11 cellular contexts compared by ENCODE assay signal in genomic region chr4:109278594-109279031, GRCh38. TPM values are rescaled to one million over a fixed set of nuclear protein-coding genes. Genes with fewer than 3 reads are reported as not detected.
DNase-seq lines count a peak whose midpoint lies in the region; ATAC-seq and TF ChIP-seq lines count a peak whose summit lies in the region.
"Had no signal": no experiment of that assay in that cellular context is flagged by ENCODE, and none has a peak within 500 bp of the region (broad histone marks: within the 10 kb centered on the region; RNA-seq: fewer than 3 reads in every experiment).

No MANE protein-coding gene starts in this region.

- H2AFZ ChIP-seq in KMS-11 (ENCODE audit: low read depth), result peak overlapping the region; percentile 30; the same call in 1 of the 2 replicates

- no peaks in the 10 kb centered on the region for H3K36me3 ChIP-seq in KMS-11 (ENCODE audit: insufficient read depth)
- H3K36me3 ChIP-seq in left lung, result no peaks in the 10 kb centered on the region

- no peaks in the 10 kb centered on the region for H3K27me3 ChIP-seq in KMS-11 (ENCODE audit: insufficient read depth, low read depth)
- no peaks in the 10 kb centered on the region for H3K27me3 ChIP-seq in left lung

- H3K4me2 ChIP-seq in KMS-11, result peak overlapping the region; percentile 59

- H3K9me3 Mint-ChIP-seq in activated naive CD8-positive, alpha-beta T cell treated with anti-CD3 and anti-CD28 coated beads for 36 hours, result no peaks in the 10 kb centered on the region
- H3K9me3 Mint-ChIP-seq in activated naive CD8-positive, alpha-beta T cell treated with anti-CD3 and anti-CD28 coated beads, Interleukin-2, amount 50 U/mL, for 24 hours, result no peaks in the 10 kb centered on the region

- H3K36me3 Mint-ChIP-seq in activated naive CD8-positive, alpha-beta T cell treated with anti-CD3 and anti-CD28 coated beads for 36 hours, result no peaks in the 10 kb centered on the region
- no peaks in the 10 kb centered on the region for H3K36me3 Mint-ChIP-seq in activated naive CD8-positive, alpha-beta T cell treated with anti-CD3 and anti-CD28 coated beads, Interleukin-2, amount 50 U/mL, for 24 hours (ENCODE audit: low read depth)

- H3K4me1 ChIP-seq in KMS-11 (ENCODE audit: low read depth, poor library complexity, severe bottlenecking), result peaks cover 43% of the 10 kb centered on the region
- no peaks in the 10 kb centered on the region for H3K4me1 ChIP-seq in left lung

- H4K20me1 ChIP-seq in KMS-11 (ENCODE audit: insufficient read depth), result no peaks in the 10 kb centered on the region

- H3K27ac ChIP-seq in KMS-11 (peak overlapping the region; percentile 53), left lung (no peak overlapping the region)

- peak overlapping the region; percentile 45 for H3K27ac Mint-ChIP-seq in activated naive CD8-positive, alpha-beta T cell treated with anti-CD3 and anti-CD28 coated beads for 36 hours
- H3K27ac Mint-ChIP-seq in activated naive CD8-positive, alpha-beta T cell treated with anti-CD3 and anti-CD28 coated beads, Interleukin-2, amount 50 U/mL, for 24 hours, result no peak overlapping the region

- no peaks in the 10 kb centered on the region for H3K9me3 ChIP-seq in left lung

- H3K4me3 Mint-ChIP-seq in activated naive CD8-positive, alpha-beta T cell treated with anti-CD3 and anti-CD28 coated beads for 36 hours, result no peak overlapping the region
- H3K4me3 Mint-ChIP-seq in activated naive CD8-positive, alpha-beta T cell treated with anti-CD3 and anti-CD28 coated beads, Interleukin-2, amount 50 U/mL, for 24 hours, result no peak overlapping the region

- DNase-seq in activated naive CD8-positive, alpha-beta T cell treated with anti-CD3 and anti-CD28 coated beads for 36 hours, result no peak
- DNase-seq in activated naive CD8-positive, alpha-beta T cell treated with anti-CD3 and anti-CD28 coated beads, Interleukin-2, amount 50 U/mL, for 24 hours, result no peak
- no peak for DNase-seq in HuH-7.5 (ENCODE audit: low spot score)
- no peak for DNase-seq in central memory CD4-positive, alpha-beta T cell
- no peak for DNase-seq in left lung
- DNase-seq in activated gamma-delta T cell treated with Interleukin-2 at 50 U/mL for 16 hours, result no peak
- DNase-seq: dermis blood vessel endothelial cell, NCI-H1092 had no signal

- H3K4me1 Mint-ChIP-seq in activated naive CD8-positive, alpha-beta T cell treated with anti-CD3 and anti-CD28 coated beads for 36 hours, result peaks cover 11% of the 10 kb centered on the region
- peaks cover 15% of the 10 kb centered on the region for H3K4me1 Mint-ChIP-seq in activated naive CD8-positive, alpha-beta T cell treated with anti-CD3 and anti-CD28 coated beads, Interleukin-2, amount 50 U/mL, for 24 hours

- no peak for ATAC-seq in activated naive CD8-positive, alpha-beta T cell treated with anti-CD3 and anti-CD28 coated beads, Interleukin-2, amount 50 U/mL, for 24 hours
- ATAC-seq in HG02840 (IDR thresholded peaks at IDR 0.05; ENCODE audit: low FRiP score, unreplicated experiment) (peak; percentile 75), left lung (no peak)
- ATAC-seq: Right ventricle myocardium inferior had no signal

- no peaks in the 10 kb centered on the region for H3K79me2 ChIP-seq in KMS-11 (ENCODE audit: insufficient read depth, low read depth)

- TF ChIP-seq CTCF in KMS-11 (conservative IDR thresholded peaks at IDR 0.05; ENCODE audit: low read depth, low read length), result no peak
- TF ChIP-seq CTCF in left lung (IDR thresholded peaks at IDR 0.05), result no peak

- no peak overlapping the region for H3K9ac ChIP-seq in KMS-11

- intact Hi-C loops in left lung (cut with DNase I), result no loop called here

- H3K4me3 ChIP-seq in KMS-11 (IDR thresholded peaks at IDR 0.05; ENCODE audit: insufficient read depth, low read depth, low read length), result no peak overlapping the region
- H3K4me3 ChIP-seq in left lung, result no peak overlapping the region

- peaks cover 27% of the 10 kb centered on the region for H3K27me3 Mint-ChIP-seq in activated naive CD8-positive, alpha-beta T cell treated with anti-CD3 and anti-CD28 coated beads for 36 hours
- peaks cover 13% of the 10 kb centered on the region for H3K27me3 Mint-ChIP-seq in activated naive CD8-positive, alpha-beta T cell treated with anti-CD3 and anti-CD28 coated beads, Interleukin-2, amount 50 U/mL, for 24 hours

RNA-seq across cellular contexts. Expression of gene COL25A1, which starts 23.8 kb away (rescaled TPM):
- total RNA-seq in activated naive CD8-positive, alpha-beta T cell treated with anti-CD3 and anti-CD28 coated beads for 36 hours, result under 1 TPM in 1 of 2 experiments, not detected in 1; 0.36 TPM
- under 1 TPM; 0.13 to 0.82 TPM for total RNA-seq in left lung
